Comparison of ENCODE assay signal across 19 cellular contexts in the genomic region with DNA sequence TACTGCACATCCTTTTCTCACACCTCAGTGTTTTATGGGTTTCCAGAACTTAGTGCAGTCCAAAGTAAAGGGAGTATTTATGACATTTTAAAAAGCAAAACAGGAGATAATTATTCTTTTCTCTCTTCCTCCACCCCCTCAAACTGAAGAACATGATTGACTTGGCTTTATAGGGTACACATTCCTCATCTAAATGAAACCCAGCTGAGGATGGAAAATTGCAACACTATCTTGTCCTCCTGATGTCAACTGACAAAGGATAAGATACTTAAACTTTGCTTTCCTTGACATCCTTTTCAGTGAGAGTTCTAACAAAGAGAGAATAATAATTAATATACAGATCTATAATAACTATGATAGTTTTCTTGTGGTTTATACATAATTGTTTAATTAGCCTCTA.
DNase-seq lines count a peak whose midpoint lies in the region; ATAC-seq, FAIRE-seq and TF ChIP-seq lines count a peak whose summit lies in the region.
"Had no signal": no experiment of that assay in that cellular context is flagged by ENCODE, and none has a peak within 500 bp of the region (broad histone marks: within the 10 kb centered on the region; RNA-seq: fewer than 3 reads in every experiment).

No MANE protein-coding gene starts in this region.

- ATAC-seq in HG02885 (IDR thresholded peaks at IDR 0.05; ENCODE audit: poor library complexity, unreplicated experiment) (no peak), GM18909 (IDR thresholded peaks at IDR 0.05; ENCODE audit: poor library complexity, unreplicated experiment) (no peak)
- ATAC-seq: CD8-positive, alpha-beta T cell; HCT116 had no signal

- TF ChIP-seq CTCF in fibroblast of villous mesenchyme (IDR thresholded peaks at IDR 0.05; ENCODE audit: insufficient read depth, low read depth, low read length) = no peak

- DNase-seq in GM03348 (ENCODE audit: low spot score) (peak; percentile 31), fibroblast of villous mesenchyme (ENCODE audit: low read depth) (peak; percentile 21), activated gamma-delta T cell treated with Interleukin-2 at 50 U/mL for 16 hours (no peak)
- DNase-seq: Caco-2; CD4-positive, CD25-positive, alpha-beta regulatory T cell; CD8-positive, alpha-beta T cell; DMS153; DND-41; EL; GDM1; H9 had no signal

- peak; percentile 10 for FAIRE-seq in colon (lab: Jason Lieb, UNC)
- FAIRE-seq: GM12891, GM18507, H1 had no signal

- no peak overlapping the region for H3K4me3 ChIP-seq in fibroblast of villous mesenchyme (ENCODE audit: low read depth, low read length)
- H3K4me3 ChIP-seq: BLaER1 had no signal
